Comparison of ENCODE assay signal across 8 cellular contexts in genomic region chr4:100421356-100421978, GRCh38.
DNase-seq lines count a peak whose midpoint lies in the region; ATAC-seq and TF ChIP-seq lines count a peak whose summit lies in the region.

No MANE protein-coding gene starts in this region.

- H3K4me3 ChIP-seq in AG09309 (ENCODE audit: control insufficient read depth, low read depth, low read length) (peak overlapping the region; percentile 30), HCT116 (replicated peaks in 1 of 2; ENCODE audit: low read depth in 1 of 2, low read length in 2 of 2) (no peak overlapping the region), suprapubic skin (peak overlapping the region; percentile 15)

- DNase-seq in AG09309 (ENCODE audit: low read depth) (no peak), HCT116 (ENCODE audit: low read depth, low spot score) (peak; percentile 51), SK-MEL-5 (ENCODE audit: low read depth, low spot score) (peak; percentile 43), globus pallidus (ENCODE audit: low spot score) (peak; percentile 7), suprapubic skin (ENCODE audit: low spot score in 2 of 2) (no peak), NK-92 (lab: John Stamatoyannopoulos, UW; ENCODE audit: unreplicated experiment) (no peak)

- POLR2A ChIA-PET in HCT116 (lab: Charles Lee) = no interaction called here

- H2AFZ ChIP-seq in HCT116 (ENCODE audit: low read depth, low read length, poor library complexity, severe bottlenecking) = peak overlapping the region; percentile 95

- in situ Hi-C loops in SK-MEL-5 (cut with HindIII; ENCODE audit: low pct_unique_long_range_greater_than_20kb, low sequenced_read_pairs) = no loop called here

- no peaks in the 10 kb centered on the region for H3K79me2 ChIP-seq in HCT116 (ENCODE audit: insufficient read depth, low read length)

- H3K4me1 ChIP-seq in HCT116 (ENCODE audit: control insufficient read depth in 1 of 2, insufficient read depth in 2 of 2, low read length in 2 of 2) (peaks cover 4 to 5% of the 10 kb centered on the region in 2 experiments; a peak in 2 of 4 replicates), suprapubic skin (peaks cover 6% of the 10 kb centered on the region)

- peak; percentile 88 for TF ChIP-seq RAD21 in HCT116 (IDR thresholded peaks at IDR 0.05; ENCODE audit: low read depth)

- TF ChIP-seq EP300 in suprapubic skin (IDR thresholded peaks at IDR 0.05) = no peak

- H3K36me3 ChIP-seq in HCT116 (ENCODE audit: control insufficient read depth in 1 of 2, insufficient read depth in 2 of 2, low read length in 2 of 2) (no peaks in the 10 kb centered on the region), suprapubic skin (no peaks in the 10 kb centered on the region)

- 45% methylated on average over 3 of the region's 3 CpGs for WGBS in suprapubic skin

- ATAC-seq in HCT116 (peak; percentile 85), GM21526 (IDR thresholded peaks at IDR 0.05; ENCODE audit: low FRiP score, unreplicated experiment) (no peak), HG02981 (IDR thresholded peaks at IDR 0.05; ENCODE audit: unreplicated experiment) (no peak)

- peak; percentile 58 for TF ChIP-seq CTCF in AG09309 (IDR thresholded peaks at IDR 0.05; ENCODE audit: control insufficient read depth, insufficient read depth, low read depth, low read length, missing control alignments)
- TF ChIP-seq CTCF in HCT116 (IDR thresholded peaks at IDR 0.05 in 2 of 3, conservative IDR thresholded peaks at IDR 0.05 in 1 of 3; ENCODE audit: borderline replicate concordance in 1 of 3, insufficient read depth in 1 of 3, low read depth in 2 of 3, low read length in 2 of 3) = peak; percentile 51 to 80 (median 68)
- peak in 1 of 2 donors; percentile 39 for TF ChIP-seq CTCF in suprapubic skin (IDR thresholded peaks at IDR 0.05)

- intact Hi-C loops in HCT116 (cut with micrococcal nuclease) = loop anchor here (2.0 to 10.0 kb wide), 5 partner anchors 317 to 1841 kb away; no protein-coding TSS in a partner anchor

- no TSS peak for BruUV-seq in HCT116 (replicated peaks; lab: Mats Ljungman, UMichigan)

- H3K9me3 ChIP-seq in HCT116 (ENCODE audit: control insufficient read depth in 1 of 2, insufficient read depth in 1 of 2, low read depth in 1 of 2, low read length in 2 of 2) (no peaks in the 10 kb centered on the region), suprapubic skin (no peaks in the 10 kb centered on the region)

- H4K20me1 ChIP-seq in HCT116 (ENCODE audit: insufficient read depth) = no peaks in the 10 kb centered on the region

- no peak overlapping the region for H3K27ac ChIP-seq in HCT116 (ENCODE audit: low read depth, low read length)
- no peak overlapping the region for H3K27ac ChIP-seq in suprapubic skin

- CTCF ChIA-PET in HCT116 (lab: Charles Lee) = no interaction called here

- no peaks in the 10 kb centered on the region; the same call in none of the 2 replicates for H3K9me2 ChIP-seq in HCT116 (ENCODE audit: insufficient read depth)

- H3K9ac ChIP-seq in HCT116 (ENCODE audit: low read length) = no peak overlapping the region

- H3K27me3 ChIP-seq in HCT116 (ENCODE audit: insufficient read depth, low read length) (no peaks in the 10 kb centered on the region), suprapubic skin (no peaks in the 10 kb centered on the region)

- RAD21 ChIA-PET in HCT116 (lab: Charles Lee; ENCODE audit: low non-redundant PET in 1 of 2, low total read pairs in 2 of 2, uncharacterized antibody in 2 of 2, unreplicated experiment in 2 of 2) = no interaction called here

- H3K4me2 ChIP-seq in HCT116 (ENCODE audit: low read length) = peak overlapping the region; percentile 4; the same call in 1 of the 2 replicates

- TF ChIP-seq POLR2A in HCT116 (IDR thresholded peaks at IDR 0.05; ENCODE audit: borderline replicate concordance, extremely low read depth, insufficient read depth, insufficient read length) = no peak
- no peak for TF ChIP-seq POLR2A in suprapubic skin (IDR thresholded peaks at IDR 0.05)

TF ChIP-seq in HCT116, 20 proteins besides CTCF, POLR2A, EP300 and RAD21:
- TF ChIP-seq CBX3 (IDR thresholded peaks at IDR 0.05; ENCODE audit: low read depth) (0 out of 2 replicates have a peak, but pooled peaks have one; percentile 32), ZNF274 (IDR thresholded peaks at IDR 0.05; ENCODE audit: low read depth, low read length) (no peak)

Comparison
In these comparisons a context has a peak if more than half of its experiments do, and no peak if none do; other contexts are left out.
1. DNase-seq: peak in HCT116 (single experiment), SK-MEL-5 (single experiment) and globus pallidus (single experiment); none in AG09309 (single experiment), suprapubic skin (0 of 2) and NK-92 (single experiment).
2. H3K4me3 ChIP-seq: peak in AG09309 (single experiment) and suprapubic skin (single experiment); none in HCT116 (0 of 2).